22 cellular contexts compared by ENCODE assay signal in the genomic region with DNA sequence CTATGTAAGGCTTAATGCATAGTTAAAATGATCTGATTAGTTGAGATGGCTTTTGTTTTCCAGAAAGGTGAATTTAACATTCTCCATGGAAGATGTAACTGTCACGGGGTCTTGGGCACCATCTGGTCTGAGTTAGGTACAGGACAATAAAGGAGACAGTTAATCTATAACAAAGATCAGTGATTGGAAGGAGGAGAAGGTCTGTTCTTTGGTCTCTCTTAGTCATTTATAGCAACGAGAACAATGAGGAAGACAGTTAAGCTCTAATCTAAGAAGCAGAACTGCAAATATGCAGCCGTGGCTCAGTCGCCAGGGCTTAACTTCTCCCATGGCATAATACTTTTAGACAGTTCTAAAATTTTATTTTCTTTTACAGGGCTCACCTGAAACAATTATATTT.
"Had no signal": no experiment of that assay in that cellular context is flagged by ENCODE, and none has a peak within 500 bp of the region (broad histone marks: within the 10 kb centered on the region; RNA-seq: fewer than 3 reads in every experiment).

No MANE protein-coding gene starts in this region.

- H3K36me3 ChIP-seq: ascending aorta, breast epithelium, gastrocnemius medialis, heart left ventricle, neutrophil had no signal

- H3K79me2 ChIP-seq: parathyroid adenoma had no signal

- H3K27me3 Mint-ChIP-seq: activated naive CD4-positive, alpha-beta T cell treated with anti-CD3 and anti-CD28 coated beads, Interleukin-2, amount 10 ng/mL, durations not matched to agents 7 days and 5 days had no signal

- H3K4me3 Mint-ChIP-seq: activated naive CD4-positive, alpha-beta T cell treated with anti-CD3 and anti-CD28 coated beads, Interleukin-2, amount 10 ng/mL, durations not matched to agents 7 days and 5 days; activated T-helper 17 cell treated with anti-CD3 and anti-CD28 coated beads, Interleukin-2, amount 50 U/mL, for 72 hours; effector memory CD8-positive, alpha-beta T cell; naive thymus-derived CD4-positive, alpha-beta T cell; T-helper 2 cell treated with Interferon-gamma antibody and Interleukin-4, amounts not matched to agents 5 μg/mL and 100 μg/mL, for 36 hours had no signal

- H3K4me3 ChIP-seq: ascending aorta, breast epithelium, gastrocnemius medialis, heart left ventricle, lung had no signal

- ATAC-seq: activated CD4-positive, CD25-positive, alpha-beta regulatory T cell treated with anti-CD3 and anti-CD28 coated beads, Interleukin-2, amount 50 U/mL, for 24 hours; activated T-helper 17 cell treated with anti-CD3 and anti-CD28 coated beads, Interleukin-2, amount 50 U/mL, for 72 hours; effector memory CD8-positive, alpha-beta T cell; gastrocnemius medialis; heart left ventricle; naive thymus-derived CD4-positive, alpha-beta T cell had no signal

- H2AFZ ChIP-seq: parathyroid adenoma had no signal

- H3K4me1 Mint-ChIP-seq: activated naive CD4-positive, alpha-beta T cell treated with anti-CD3 and anti-CD28 coated beads, Interleukin-2, amount 10 ng/mL, durations not matched to agents 7 days and 5 days; activated T-helper 17 cell treated with anti-CD3 and anti-CD28 coated beads, Interleukin-2, amount 50 U/mL, for 72 hours; naive thymus-derived CD4-positive, alpha-beta T cell had no signal

- H3K27ac ChIP-seq: ascending aorta, breast epithelium, epithelial cell of prostate, gastrocnemius medialis, heart left ventricle, neutrophil, parathyroid adenoma had no signal

- DNase-seq: activated naive CD4-positive, alpha-beta T cell treated with anti-CD3 and anti-CD28 coated beads, Interleukin-2, amount 10 ng/mL, durations not matched to agents 7 days and 5 days; activated T-cell treated with anti-CD3 and anti-CD28 coated beads for 4 hours; cerebellar nuclear complex; effector memory CD8-positive, alpha-beta T cell; gastrocnemius medialis; naive thymus-derived CD4-positive, alpha-beta T cell; retina; small intestine; stimulated activated CD4-positive, alpha-beta T cell treated with anti-CD3 and anti-CD28 coated beads, Interleukin-4, amount 100 ng/mL, for 4 hours; stimulated activated CD8-positive, alpha-beta memory T cell treated with anti-CD3 and anti-CD28 coated beads, Interleukin-4, amount 100 ng/mL, for 48 hours; stimulated activated naive CD4-positive, alpha-beta T cell treated with Interleukin-2 at 50 U/mL for 16 hours; substantia nigra had no signal

- H3K9me3 ChIP-seq: ascending aorta, breast epithelium, gastrocnemius medialis, heart left ventricle, neutrophil had no signal

- H3K27ac Mint-ChIP-seq: activated naive CD4-positive, alpha-beta T cell treated with anti-CD3 and anti-CD28 coated beads, Interleukin-2, amount 10 ng/mL, durations not matched to agents 7 days and 5 days; activated T-helper 17 cell treated with anti-CD3 and anti-CD28 coated beads, Interleukin-2, amount 50 U/mL, for 72 hours; effector memory CD8-positive, alpha-beta T cell; naive thymus-derived CD4-positive, alpha-beta T cell; T-helper 2 cell treated with Interferon-gamma antibody and Interleukin-4, amounts not matched to agents 5 μg/mL and 100 μg/mL, for 36 hours had no signal

- H3K9ac ChIP-seq: parathyroid adenoma had no signal

- H3K9me3 Mint-ChIP-seq: activated naive CD4-positive, alpha-beta T cell treated with anti-CD3 and anti-CD28 coated beads, Interleukin-2, amount 10 ng/mL, durations not matched to agents 7 days and 5 days; activated T-helper 17 cell treated with anti-CD3 and anti-CD28 coated beads, Interleukin-2, amount 50 U/mL, for 72 hours; effector memory CD8-positive, alpha-beta T cell; T-helper 2 cell treated with Interferon-gamma antibody and Interleukin-4, amounts not matched to agents 5 μg/mL and 100 μg/mL, for 36 hours had no signal

- H3K27me3 ChIP-seq: ascending aorta, breast epithelium, gastrocnemius medialis, heart left ventricle, neutrophil had no signal

- H3K4me1 ChIP-seq: ascending aorta, breast epithelium, gastrocnemius medialis, heart left ventricle, parathyroid adenoma had no signal

- H3K36me3 Mint-ChIP-seq: activated naive CD4-positive, alpha-beta T cell treated with anti-CD3 and anti-CD28 coated beads, Interleukin-2, amount 10 ng/mL, durations not matched to agents 7 days and 5 days; naive thymus-derived CD4-positive, alpha-beta T cell had no signal
